34 cellular contexts compared by ENCODE assay signal in the genomic region with DNA sequence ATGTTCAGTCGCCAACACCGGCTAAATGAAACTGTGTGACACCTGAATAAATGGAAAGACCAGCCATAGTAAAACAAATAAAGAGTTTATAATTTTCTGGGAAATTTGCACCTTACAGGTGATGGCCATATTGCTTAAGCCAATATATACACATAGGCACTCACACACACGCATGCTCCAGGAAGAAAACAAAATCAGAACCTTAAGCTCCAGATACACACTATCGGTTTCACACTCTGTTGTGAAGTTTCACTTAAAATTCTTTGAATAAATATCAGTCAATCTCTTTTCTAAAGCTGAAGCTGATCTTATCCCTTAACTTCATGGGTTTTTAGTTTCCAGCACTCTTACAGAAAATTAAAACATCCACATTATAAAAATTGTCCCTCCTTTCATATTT.
"Had no signal": no experiment of that assay in that cellular context is flagged by ENCODE, and none has a peak within 500 bp of the region (broad histone marks: within the 10 kb centered on the region; RNA-seq: fewer than 3 reads in every experiment).

No MANE protein-coding gene starts in this region.

- DNase-seq: Karpas-422, Kasumi-1, MG63, MM.1S, MV-4-11, NCI-H1048, NCI-H1092, NCI-H1092 treated with DMSO at 0.1 percent for 48 hours, NCI-H1105, NCI-H1105 treated with DMSO at 0.1 percent for 48 hours, NCI-H1417, NCI-H1417 treated with DMSO at 0.1 percent for 48 hours, NCI-H1436, NCI-H1436 treated with DMSO at 0.1 percent for 48 hours, NCI-H146, NCI-H1694, NCI-H1694 treated with DMSO at 0.1 percent for 48 hours, NCI-H187, NCI-H187 treated with DMSO at 0.1 percent for 48 hours, NCI-H1930, NCI-H2029, NCI-H2029 treated with DMSO at 0.1 percent for 48 hours, NCI-H2081, NCI-H2081 treated with DMSO at 0.1 percent for 48 hours, NCI-H2107, NCI-H2171, NCI-H2171 treated with DMSO at 0.1 percent for 48 hours, NCI-H2227 treated with DMSO at 0.1 percent for 48 hours, NCI-H226, NCI-H345, NCI-H446, NCI-H446 treated with DMSO at 0.1 percent for 48 hours, NCI-H510A, NCI-H524 had no signal
